ENCODE assay signal across 9 cellular contexts in genomic region chr18:12394428-12394827, GRCh38. TPM values are rescaled to one million over a fixed set of nuclear protein-coding genes. Genes with fewer than 3 reads are reported as not detected.
DNase-seq lines count a peak whose midpoint lies in the region; ATAC-seq and TF ChIP-seq lines count a peak whose summit lies in the region.
"Had no signal": no experiment of that assay in that cellular context is flagged by ENCODE, and none has a peak within 500 bp of the region (broad histone marks: within the 10 kb centered on the region; RNA-seq: fewer than 3 reads in every experiment).

No MANE protein-coding gene starts in this region.

- H3K27ac ChIP-seq in MM.1S (ENCODE audit: low read length) (no peak overlapping the region), colonic mucosa (peak overlapping the region; percentile 24), psoas muscle (no peak overlapping the region)

- no peaks in the 10 kb centered on the region for H3F3A ChIP-seq in MM.1S (ENCODE audit: insufficient read depth, low read length)

- 55 to 61% (median 55%) methylated on average over 8 of the region's 8 CpGs for WGBS in psoas muscle, 3 donors

- H3K9me3 ChIP-seq in MM.1S (replicated peaks; ENCODE audit: insufficient read depth, low read length) (no peaks in the 10 kb centered on the region), colonic mucosa (no peaks in the 10 kb centered on the region), psoas muscle (no peaks in the 10 kb centered on the region)

- H3K9me2 ChIP-seq in MM.1S (replicated peaks; ENCODE audit: insufficient read depth, low read length) = no peaks in the 10 kb centered on the region

- no peaks in the 10 kb centered on the region for H3K79me2 ChIP-seq in MM.1S (ENCODE audit: low read length)

- H3K4me3 ChIP-seq in MM.1S (ENCODE audit: low read length) = no peak overlapping the region
- no peak overlapping the region for H3K4me3 ChIP-seq in colonic mucosa
- no peak overlapping the region for H3K4me3 ChIP-seq in psoas muscle

- H3K9ac ChIP-seq in MM.1S (ENCODE audit: low read length) = no peak overlapping the region
- no peak overlapping the region for H3K9ac ChIP-seq in colonic mucosa (ENCODE audit: low read depth in 2 of 2, low read length in 2 of 2)

- H4K20me1 ChIP-seq in MM.1S (ENCODE audit: insufficient read depth, low read length) = no peaks in the 10 kb centered on the region; the same call in 1 of the 2 replicates

- peak; percentile 41 for DNase-seq in SIG-M5 treated with dmso at 0.1 percent for 504 hours (lab: John Stamatoyannopoulos, UW; ENCODE audit: unreplicated experiment)
- no peak for DNase-seq in SIG-M5 (lab: John Stamatoyannopoulos, UW)
- no peak for DNase-seq in MM.1S
- DNase-seq in colonic mucosa = no peak
- DNase-seq in psoas muscle = no peak
- no peak for DNase-seq in ecto neural progenitor cell (ENCODE audit: low spot score)
- DNase-seq in NCI-H1092 treated with DMSO at 0.1 percent for 48 hours (lab: John Stamatoyannopoulos, UW) = no peak
- DNase-seq in NCI-H146 (lab: John Stamatoyannopoulos, UW) = no peak
- DNase-seq: CD4-positive, CD25-positive, alpha-beta regulatory T cell had no signal

- no peak overlapping the region for H3K4me2 ChIP-seq in MM.1S (ENCODE audit: low read depth, low read length)

- H3K27me3 ChIP-seq in MM.1S (replicated peaks; ENCODE audit: insufficient read depth, low read length) = no peaks in the 10 kb centered on the region
- no peaks in the 10 kb centered on the region for H3K27me3 ChIP-seq in colonic mucosa
- peaks cover 0 to 7% (median 0%) of the 10 kb centered on the region in 3 donors for H3K27me3 ChIP-seq in psoas muscle (ENCODE audit: insufficient read depth in 3 of 3, low read length in 2 of 3)

- no peaks in the 10 kb centered on the region for H3K36me3 ChIP-seq in MM.1S (replicated peaks; ENCODE audit: insufficient read depth, low read length)
- H3K36me3 ChIP-seq in colonic mucosa = no peaks in the 10 kb centered on the region
- no peaks in the 10 kb centered on the region for H3K36me3 ChIP-seq in psoas muscle (ENCODE audit: insufficient read depth in 1 of 2, low read depth in 1 of 2)

- no peaks in the 10 kb centered on the region for H3K4me1 ChIP-seq in MM.1S (ENCODE audit: low read length)
- H3K4me1 ChIP-seq in colonic mucosa = peaks cover 3% of the 10 kb centered on the region
- no peaks in the 10 kb centered on the region for H3K4me1 ChIP-seq in psoas muscle

- H2AFZ ChIP-seq in MM.1S (ENCODE audit: low read length) = no peak overlapping the region

- no peak for ATAC-seq in psoas muscle

- intact Hi-C loops in colonic mucosa (cut with DNase I) (loop anchor here (10.0 kb wide), 1 partner anchor 140 kb away; no protein-coding TSS in a partner anchor), psoas muscle (cut with DNase I) (no loop called here)

- peak; percentile 36 for TF ChIP-seq CTCF in MM.1S (IDR thresholded peaks at IDR 0.05; ENCODE audit: low read length)
- TF ChIP-seq CTCF in colonic mucosa (IDR thresholded peaks at IDR 0.05) = no peak
- peak; percentile 10 for TF ChIP-seq CTCF in psoas muscle (IDR thresholded peaks at IDR 0.05)

RNA-seq across cellular contexts. Expression of gene PRELID3A, which starts 13.3 kb away (rescaled TPM):
- 1 to 10 TPM; 1.6 to 5.6 TPM for total RNA-seq in colonic mucosa
- total RNA-seq in psoas muscle = 1 to 10 TPM in 1 of 4 donors, under 1 TPM in 3; 0.54 to 1.1 (median 0.74) TPM
- under 1 TPM; 0.49 to 0.92 (median 0.60) TPM for polyA plus RNA-seq in psoas muscle
- total RNA-seq: CD4-positive, CD25-positive, alpha-beta regulatory T cell had no signal

RNA-seq across cellular contexts. Expression of gene AFG3L2, which starts 17.4 kb away (rescaled TPM):
- total RNA-seq in colonic mucosa (100 to 1,000 TPM in 1 of 2 donors, 10 to 100 TPM in 1; 94.3 to 112 TPM), psoas muscle (100 to 1,000 TPM in 2 of 4 donors, 10 to 100 TPM in 2; 88.8 to 163 (median 103) TPM)
- polyA plus RNA-seq in psoas muscle = 100 to 1,000 TPM in 2 of 3 donors, 10 to 100 TPM in 1; 90.7 to 126 (median 106) TPM
